1 cellular context compared by ENCODE assay signal in genomic region chr1:92536593-92537332, GRCh38.
TF ChIP-seq lines count a peak whose summit lies in the region.

No MANE protein-coding gene starts in this region.

TF ChIP-seq in GM12878, 131 proteins besides CTCF, POLR2A, EP300 and RAD21 (continued from another document and continues in another):
- TF ChIP-seq NKRF (conservative IDR thresholded peaks at IDR 0.05) (no peak), NFIC (IDR thresholded peaks at IDR 0.05; ENCODE audit: low read depth, low read length) (peak; percentile 89), RELB (IDR thresholded peaks at IDR 0.05; ENCODE audit: low read depth) (peak; percentile 94), CEBPZ (IDR thresholded peaks at IDR 0.05; ENCODE audit: low read depth, low read length) (no peak), EGR1 (IDR thresholded peaks at IDR 0.05; ENCODE audit: borderline replicate concordance in 1 of 2, low read depth in 2 of 2, low read length in 2 of 2) (no peak), TCF12 (IDR thresholded peaks at IDR 0.05; ENCODE audit: low read depth, low read length) (no peak), ZSCAN29 (IDR thresholded peaks at IDR 0.05) (no peak), YBX1 (IDR thresholded peaks at IDR 0.05) (no peak), PAX8 (IDR thresholded peaks at IDR 0.05) (no peak), FOXK2 (IDR thresholded peaks at IDR 0.05) (no peak), JUNB (IDR thresholded peaks at IDR 0.05) (peak; percentile 70), IRF4 (IDR thresholded peaks at IDR 0.05; ENCODE audit: low read depth, low read length) (no peak), NFXL1 (IDR thresholded peaks at IDR 0.05; ENCODE audit: borderline replicate concordance) (no peak), USF1 (IDR thresholded peaks at IDR 0.05; ENCODE audit: borderline replicate concordance, extremely low read length, insufficient read depth, low read depth, low read length) (no peak), NBN (IDR thresholded peaks at IDR 0.05) (peak; percentile 57), SIX5 (IDR thresholded peaks at IDR 0.05; ENCODE audit: low read depth, low read length, severe bottlenecking) (no peak), ATF7 (IDR thresholded peaks at IDR 0.05; ENCODE audit: low read depth) (peak; percentile 86), BCLAF1 (IDR thresholded peaks at IDR 0.05) (no peak), REST (IDR thresholded peaks at IDR 0.05; ENCODE audit: low read depth, low read length) (no peak), ESRRA (IDR thresholded peaks at IDR 0.05; ENCODE audit: low read length) (no peak), E2F8 (IDR thresholded peaks at IDR 0.05; ENCODE audit: low read depth, partially characterized antibody) (peak; percentile 59), MEF2A (IDR thresholded peaks at IDR 0.05; ENCODE audit: insufficient read depth, low read depth, low read length) (0 out of 2 replicates have a peak, but pooled peaks have one; percentile 20), CREM (IDR thresholded peaks at IDR 0.05; ENCODE audit: low read depth) (peak; percentile 41; the same call in 1 of the 2 replicates), RB1 (IDR thresholded peaks at IDR 0.05; ENCODE audit: borderline replicate concordance) (no peak), WRNIP1 (IDR thresholded peaks at IDR 0.05; ENCODE audit: borderline replicate concordance, low read depth, low read length) (no peak), ZNF687 (IDR thresholded peaks at IDR 0.05) (no peak), E4F1 (IDR thresholded peaks at IDR 0.05; ENCODE audit: borderline replicate concordance, partially characterized antibody) (no peak), MTA2 (IDR thresholded peaks at IDR 0.05; ENCODE audit: low read depth) (peak; percentile 91)
